11 cellular contexts compared by ENCODE assay signal in the genomic region with DNA sequence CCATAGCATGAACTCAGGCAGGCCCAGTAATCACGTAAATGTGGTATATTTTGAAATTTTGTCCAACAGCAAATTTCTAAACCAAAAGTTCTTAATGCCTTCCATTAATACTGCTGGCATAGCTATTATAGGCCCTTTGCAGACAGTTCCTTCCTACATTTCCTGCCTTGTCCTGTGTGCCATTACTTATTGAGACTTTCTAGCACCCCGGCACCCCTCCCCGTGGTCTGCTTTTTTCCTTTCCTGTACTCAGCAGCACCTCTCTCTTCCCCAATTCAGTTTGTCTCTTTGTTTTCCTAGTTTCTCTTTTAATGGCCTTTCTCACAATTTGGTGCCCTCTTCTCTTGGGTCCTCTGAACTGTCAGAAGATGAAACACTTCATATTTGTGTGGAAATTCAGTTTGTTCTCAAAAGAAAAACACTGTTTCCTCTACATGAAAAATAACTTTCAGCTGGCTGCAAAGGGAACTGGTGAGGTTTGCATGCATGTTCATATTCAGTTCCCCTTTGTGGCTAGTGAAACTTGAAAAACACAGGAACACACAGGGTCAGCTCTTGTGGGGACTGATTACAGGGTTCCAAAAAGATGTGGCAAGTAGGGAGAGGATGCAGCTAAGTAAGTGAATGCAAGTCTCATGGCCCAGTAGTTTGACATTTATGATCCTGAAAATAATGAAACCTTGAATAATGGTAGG. TPM values are rescaled to one million over a fixed set of nuclear protein-coding genes. Genes with fewer than 3 reads are reported as not detected.
A peak's percentile ranks its signal among the peaks of the same experiment; 100 is the strongest.
DNase-seq lines count a peak whose midpoint lies in the region; ATAC-seq lines count a peak whose summit lies in the region.
"Had no signal": no experiment of that assay in that cellular context is flagged by ENCODE, and none has a peak within 500 bp of the region (broad histone marks: within the 10 kb centered on the region; RNA-seq: fewer than 3 reads in every experiment).

No MANE protein-coding gene starts in this region.

- no peaks in the 10 kb centered on the region for H3K9me3 Mint-ChIP-seq in CD4-positive, CD25-positive, alpha-beta regulatory T cell
- no peaks in the 10 kb centered on the region for H3K9me3 Mint-ChIP-seq in activated naive CD8-positive, alpha-beta T cell (ENCODE audit: low read depth)

- DNase-seq in CD4-positive, CD25-positive, alpha-beta regulatory T cell = no peak
- no peak for DNase-seq in DMS114 treated with DMSO at 0.1 percent for 48 hours (lab: John Stamatoyannopoulos, UW; ENCODE audit: unreplicated experiment)
- DNase-seq in stimulated activated naive CD4-positive, alpha-beta T cell (lab: John Stamatoyannopoulos, UW) = no peak
- DNase-seq in DMS79 treated with DMSO at 0.1 percent for 48 hours (lab: John Stamatoyannopoulos, UW) = no peak
- DNase-seq in NCI-H69 (lab: John Stamatoyannopoulos, UW) = no peak

- no peaks in the 10 kb centered on the region for H3K27me3 ChIP-seq in CD4-positive, CD25-positive, alpha-beta regulatory T cell (ENCODE audit: control insufficient read depth, insufficient read depth, low read length)
- H3K27me3 ChIP-seq: cardiac muscle cell had no signal

- no peaks in the 10 kb centered on the region for H3K36me3 ChIP-seq in CD4-positive, CD25-positive, alpha-beta regulatory T cell (ENCODE audit: control insufficient read depth, insufficient read depth, low read length)
- H3K36me3 ChIP-seq: cardiac muscle cell had no signal

- no peaks in the 10 kb centered on the region for H3K9me3 ChIP-seq in CD4-positive, CD25-positive, alpha-beta regulatory T cell (ENCODE audit: control insufficient read depth in 2 of 2, low read length in 2 of 2)

- H3K27me3 Mint-ChIP-seq in CD4-positive, CD25-positive, alpha-beta regulatory T cell = no peaks in the 10 kb centered on the region
- H3K27me3 Mint-ChIP-seq in activated naive CD8-positive, alpha-beta T cell = no peaks in the 10 kb centered on the region

- H3K4me3 ChIP-seq in CD4-positive, CD25-positive, alpha-beta regulatory T cell (ENCODE audit: low read depth, low read length) = no peak overlapping the region
- H3K4me3 ChIP-seq: cardiac muscle cell had no signal

- peaks cover 5 to 57% (median 38%) of the 10 kb centered on the region in 4 donors for H3K4me1 Mint-ChIP-seq in CD4-positive, CD25-positive, alpha-beta regulatory T cell
- peaks cover 47% of the 10 kb centered on the region for H3K4me1 Mint-ChIP-seq in activated naive CD8-positive, alpha-beta T cell (ENCODE audit: low read depth)

- H3K4me3 Mint-ChIP-seq in CD4-positive, CD25-positive, alpha-beta regulatory T cell = peak overlapping the region in 1 of 4 donors; percentile 12
- H3K4me3 Mint-ChIP-seq in activated naive CD8-positive, alpha-beta T cell = peak overlapping the region; percentile 14

- no peaks in the 10 kb centered on the region for H3K4me1 ChIP-seq in CD4-positive, CD25-positive, alpha-beta regulatory T cell (ENCODE audit: control insufficient read depth, insufficient read depth, low read length, poor library complexity, severe bottlenecking)

- peak overlapping the region; percentile 31 to 82 (median 42) for H3K27ac Mint-ChIP-seq in CD4-positive, CD25-positive, alpha-beta regulatory T cell
- peak overlapping the region; percentile 51 for H3K27ac Mint-ChIP-seq in activated naive CD8-positive, alpha-beta T cell

- no peak overlapping the region for H3K27ac ChIP-seq in CD4-positive, CD25-positive, alpha-beta regulatory T cell (ENCODE audit: insufficient read depth, low read length, poor library complexity, severe bottlenecking)
- H3K27ac ChIP-seq: cardiac muscle cell had no signal

- ATAC-seq in CD4-positive, CD25-positive, alpha-beta regulatory T cell (ENCODE audit: low read depth in 2 of 2) = no peak
- ATAC-seq in GM19351 (IDR thresholded peaks at IDR 0.05; ENCODE audit: unreplicated experiment) (peak; percentile 87), HG03196 (IDR thresholded peaks at IDR 0.05; ENCODE audit: unreplicated experiment) (peak; percentile 90)

- H3K36me3 Mint-ChIP-seq in CD4-positive, CD25-positive, alpha-beta regulatory T cell = no peaks in the 10 kb centered on the region
- no peaks in the 10 kb centered on the region for H3K36me3 Mint-ChIP-seq in activated naive CD8-positive, alpha-beta T cell

RNA-seq across cellular contexts. Expression of gene GPR34, which starts 17.1 kb away (rescaled TPM):
- total RNA-seq in CD4-positive, CD25-positive, alpha-beta regulatory T cell = not detected
- polyA plus RNA-seq in CD4-positive, CD25-positive, alpha-beta regulatory T cell = under 1 TPM in 3 of 4 donors, not detected in 1; 0.17 to 0.53 (median 0.24) TPM
- total RNA-seq: cardiac muscle cell had no signal

RNA-seq across cellular contexts. Expression of gene GPR82, which starts 18.2 kb away (rescaled TPM):
- not detected for total RNA-seq in CD4-positive, CD25-positive, alpha-beta regulatory T cell
- under 1 TPM; 0.25 to 0.83 (median 0.39) TPM for polyA plus RNA-seq in CD4-positive, CD25-positive, alpha-beta regulatory T cell
- total RNA-seq: cardiac muscle cell, myocyte, temporal lobe had no signal

Comparison
In these comparisons a context has a peak if more than half of its experiments do, and no peak if none do; other contexts are left out.
1. ATAC-seq: peak in GM19351 (single experiment) and HG03196 (single experiment); none in CD4-positive, CD25-positive, alpha-beta regulatory T cell (0 of 2).